In the genomic region with DNA sequence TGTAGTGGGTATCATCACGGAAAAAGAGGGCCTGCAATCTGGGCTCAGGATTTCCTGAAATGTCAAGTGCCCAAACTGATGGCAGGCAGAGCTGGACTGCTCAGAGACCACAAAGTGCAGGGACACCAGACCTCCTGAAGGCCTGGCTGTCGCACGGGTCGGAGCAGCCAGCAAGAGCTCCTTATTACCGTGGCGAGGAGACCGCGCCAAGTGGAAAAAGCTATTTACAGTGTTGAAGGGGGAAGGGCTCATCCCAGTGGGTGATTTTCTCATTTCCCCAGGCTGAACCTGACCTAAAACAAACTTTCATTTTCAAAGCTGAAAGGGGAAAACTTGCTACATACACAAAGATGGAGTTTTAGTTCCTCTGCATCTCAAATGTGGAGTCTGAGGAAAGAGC, we compare ENCODE assay signal across 12 cellular contexts.
DNase-seq lines count a peak whose midpoint lies in the region; ATAC-seq and TF ChIP-seq lines count a peak whose summit lies in the region.
"Had no signal": no experiment of that assay in that cellular context is flagged by ENCODE, and none has a peak within 500 bp of the region (broad histone marks: within the 10 kb centered on the region; RNA-seq: fewer than 3 reads in every experiment).

No MANE protein-coding gene starts in this region.

- H3K4me1 Mint-ChIP-seq in T-cell = peaks cover 28 to 37% (median 28%) of the 10 kb centered on the region in 3 donors

- 13 to 45% (median 36%) methylated on average over 8 of the region's 8 CpGs for WGBS in heart left ventricle, 4 donors

- peaks cover 0 to 20% (median 3%) of the 10 kb centered on the region in 9 donors for H3K36me3 ChIP-seq in heart left ventricle
- H3K36me3 ChIP-seq in subcutaneous abdominal adipose tissue (ENCODE audit: control insufficient read depth in 5 of 5, insufficient read depth in 5 of 5, low read length in 5 of 5) = peaks cover 0 to 8% (median 3%) of the 10 kb centered on the region in 5 donors
- H3K36me3 ChIP-seq: Peyer's patch had no signal

- intact Hi-C loops in heart left ventricle (cut with DNase I) = no loop called here

- H3K4me3 ChIP-seq in heart left ventricle (peak overlapping the region in 1 of 12 donors; percentile 34), subcutaneous abdominal adipose tissue (ENCODE audit: low read depth in 1 of 5, low read length in 5 of 5) (peak overlapping the region in 1 of 5 donors; percentile 6)
- H3K4me3 ChIP-seq: body of pancreas, Peyer's patch had no signal

- no peaks in the 10 kb centered on the region for H3K27me3 Mint-ChIP-seq in T-cell
- H3K27me3 Mint-ChIP-seq: T-helper 17 cell had no signal

- H3K4me1 ChIP-seq in heart left ventricle (peaks cover 0 to 23% (median 15%) of the 10 kb centered on the region in 12 donors), subcutaneous abdominal adipose tissue (ENCODE audit: control insufficient read depth in 5 of 5, insufficient read depth in 5 of 5, low read length in 5 of 5) (peaks cover 0 to 22% (median 15%) of the 10 kb centered on the region in 5 donors)
- H3K4me1 ChIP-seq: body of pancreas had no signal

- no peaks in the 10 kb centered on the region for H3K27me3 ChIP-seq in heart left ventricle
- H3K27me3 ChIP-seq in subcutaneous abdominal adipose tissue (ENCODE audit: control insufficient read depth in 5 of 5, insufficient read depth in 4 of 5, low read length in 5 of 5) = no peaks in the 10 kb centered on the region
- H3K27me3 ChIP-seq: body of pancreas, Peyer's patch had no signal

- DNase-seq in heart left ventricle = peak in 3 of 5 donors; percentile 25 to 66 (median 65)
- no peak for DNase-seq in T-cell
- DNase-seq in occipital lobe (lab: John Stamatoyannopoulos, UW) = no peak
- DNase-seq in midbrain (lab: John Stamatoyannopoulos, UW) = no peak
- DNase-seq: activated effector memory CD4-positive, alpha-beta T cell treated with Interleukin-2 at 50 U/mL for 16 hours; body of pancreas; effector CD8-positive, alpha-beta T cell; T-helper 17 cell had no signal

- peak overlapping the region in 4 of 12 donors; percentile 14 to 66 (median 30) for H3K27ac ChIP-seq in heart left ventricle
- H3K27ac ChIP-seq in subcutaneous abdominal adipose tissue (ENCODE audit: low read depth, low read length) = no peak overlapping the region
- H3K27ac ChIP-seq: body of pancreas, Peyer's patch had no signal

- no peak for TF ChIP-seq CTCF in heart left ventricle (IDR thresholded peaks at IDR 0.05)

- ATAC-seq in GM21381 (IDR thresholded peaks at IDR 0.05; ENCODE audit: unreplicated experiment) = peak; percentile 11
- peak; percentile 10 for ATAC-seq in HG02981 (IDR thresholded peaks at IDR 0.05; ENCODE audit: unreplicated experiment)
- ATAC-seq in heart left ventricle = peak; percentile 67 to 86 (median 79)
- no peak for ATAC-seq in T-cell (replicated peaks in 1 of 4)
- ATAC-seq: body of pancreas had no signal

- H3K9me3 ChIP-seq in heart left ventricle (no peaks in the 10 kb centered on the region), subcutaneous abdominal adipose tissue (ENCODE audit: control insufficient read depth in 5 of 5, low read length in 5 of 5) (no peaks in the 10 kb centered on the region)
- H3K9me3 ChIP-seq: body of pancreas, Peyer's patch had no signal

- H3K36me3 Mint-ChIP-seq in T-cell = peaks cover 6% of the 10 kb centered on the region

- H3K9me3 Mint-ChIP-seq in T-cell = no peaks in the 10 kb centered on the region

- POLR2A ChIA-PET in T-cell (lab: Charles Lee) = no interaction called here

- TF ChIP-seq POLR2A in heart left ventricle (IDR thresholded peaks at IDR 0.05) = no peak

- CTCF ChIA-PET in T-cell (lab: Charles Lee) = interaction anchor here (0.5 to 1.1 kb wide), 2 partner anchors 34 to 72 kb away, joined by 3 read pairs; no protein-coding TSS in a partner anchor

- H3K27ac Mint-ChIP-seq in T-cell = peak overlapping the region in 1 of 2 donors; percentile 44
- H3K27ac Mint-ChIP-seq: T-helper 17 cell had no signal

- H3K4me3 Mint-ChIP-seq in T-cell = no peak overlapping the region
- H3K4me3 Mint-ChIP-seq: T-helper 17 cell had no signal

- H3K9ac ChIP-seq in subcutaneous abdominal adipose tissue (ENCODE audit: low read length in 5 of 5) = peak overlapping the region in 3 of 5 donors; percentile 7 to 23 (median 16)

Comparison
In these comparisons a context has a peak if more than half of its experiments do, and no peak if none do; other contexts are left out.
1. ATAC-seq: peak in GM21381 (single experiment), HG02981 (single experiment) and heart left ventricle (4 of 4); none in T-cell (0 of 4).
2. DNase-seq: peak in heart left ventricle (3 of 5); none in T-cell (0 of 34), occipital lobe (single experiment) and midbrain (single experiment).